Comparison of ENCODE assay signal across 23 cellular contexts in the genomic region with DNA sequence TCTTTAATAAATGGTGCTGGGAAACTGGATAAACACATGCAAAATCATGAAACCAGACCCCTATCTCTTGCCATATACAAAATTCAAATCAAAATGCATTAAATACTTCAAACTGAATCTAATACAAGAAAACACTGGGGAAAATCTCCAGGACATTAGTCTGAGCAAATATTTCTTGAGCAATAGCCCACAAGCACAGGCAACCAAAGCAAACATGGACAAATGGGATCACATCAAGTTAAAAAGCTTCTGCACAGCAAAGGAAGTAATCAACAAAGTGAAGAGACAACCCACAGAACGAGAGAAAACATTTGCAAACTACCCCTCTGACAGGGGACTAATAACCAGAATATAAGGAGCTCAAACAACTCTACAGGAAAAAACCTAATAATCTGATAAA. TPM values are rescaled to one million over a fixed set of nuclear protein-coding genes. Genes with fewer than 3 reads are reported as not detected.
DNase-seq lines count a peak whose midpoint lies in the region; ATAC-seq, FAIRE-seq and TF ChIP-seq lines count a peak whose summit lies in the region.
"Had no signal": no experiment of that assay in that cellular context is flagged by ENCODE, and none has a peak within 500 bp of the region (broad histone marks: within the 10 kb centered on the region; RNA-seq: fewer than 3 reads in every experiment).

No MANE protein-coding gene starts in this region.

- peaks cover 44% of the 10 kb centered on the region for H3K4me1 Mint-ChIP-seq in activated T-cell treated with anti-CD3 and anti-CD28 coated beads, Interleukin-2, amount 50 U/mL, for 72 hours (ENCODE audit: low read depth)
- peaks cover 37 to 63% (median 47%) of the 10 kb centered on the region in 3 donors for H3K4me1 Mint-ChIP-seq in T-cell

- TF ChIP-seq CTCF in HepG2 (CRISPR knock-in tag; IDR thresholded peaks at IDR 0.05) (no peak), transverse colon (IDR thresholded peaks at IDR 0.05) (no peak)

- ATAC-seq in activated T-cell treated with anti-CD3 and anti-CD28 coated beads, Interleukin-2, amount 50 U/mL, for 72 hours (replicated peaks in 1 of 2): no peak
- ATAC-seq in T-cell (replicated peaks in 1 of 4) (no peak), HepG2 (peak; percentile 37; the same call in 1 of the 3 replicates)
- ATAC-seq: Right ventricle myocardium inferior had no signal

- intact Hi-C loops in HepG2 (cut with micrococcal nuclease; ENCODE audit: unreplicated experiment) (loop anchor here (10.0 kb wide), 1 partner anchor 187 kb away; the partner anchor contains the start of genes BTD and HACL1), transverse colon (cut with DNase I; ENCODE audit: low total_unique reads) (no loop called here)

- peaks cover 8 to 24% of the 10 kb centered on the region in 2 donors for H3K36me3 Mint-ChIP-seq in activated T-cell treated with anti-CD3 and anti-CD28 coated beads, Interleukin-2, amount 50 U/mL, for 72 hours (ENCODE audit: insufficient read depth in 2 of 2)
- peaks cover 39% of the 10 kb centered on the region for H3K36me3 Mint-ChIP-seq in T-cell

- DNase-seq in activated T-cell treated with anti-CD3 and anti-CD28 coated beads, Interleukin-2, amount 50 U/mL, for 72 hours: no peak
- DNase-seq in activated T-cell treated with anti-CD3 and anti-CD28 coated beads, Interleukin-2, amount 50 U/mL, for 1 hour: no peak
- DNase-seq in T-cell (no peak), HepG2 (ENCODE audit: low spot score) (peak; percentile 40), transverse colon (no peak), Karpas-422 (no peak)
- no peak for DNase-seq in stimulated activated CD4-positive, alpha-beta T cell treated with anti-CD3 and anti-CD28 coated beads, Interleukin-4, amount 100 ng/mL, for 4 hours
- DNase-seq: activated CD8-positive, alpha-beta memory T cell treated with anti-CD3 and anti-CD28 coated beads, Interleukin-2, amount 50 U/mL, for 4 hours; activated gamma-delta T cell; adrenal gland; colonic mucosa; endodermal cell; esophagus squamous epithelium; NCI-H1105; NCI-H2029 treated with DMSO at 0.1 percent for 48 hours; NCI-H226; NCI-H774; ovary; SW 1271 had no signal

- CTCF ChIA-PET in T-cell (lab: Charles Lee): no interaction called here
- CTCF ChIA-PET in HepG2 (lab: Yijun Ruan, JAX; ENCODE audit: low intra/inter-chr PET ratio, low total read pairs): no interaction called here

- H3K9me3 ChIP-seq in HepG2 (ENCODE audit: low read length): no peaks in the 10 kb centered on the region
- no peaks in the 10 kb centered on the region for H3K9me3 ChIP-seq in transverse colon
- no peaks in the 10 kb centered on the region for H3K9me3 ChIP-seq in Karpas-422 (ENCODE audit: low read length)
- H3K9me3 ChIP-seq: breast epithelium, colonic mucosa, esophagus squamous epithelium, ovary had no signal

- H2AFZ ChIP-seq in HepG2 (ENCODE audit: low read length): no peak overlapping the region
- H2AFZ ChIP-seq in Karpas-422 (ENCODE audit: low read length): no peak overlapping the region

- no peak overlapping the region; the same call in 1 of the 2 replicates for H3K4me2 ChIP-seq in HepG2 (ENCODE audit: low read depth, low read length)
- no peak overlapping the region for H3K4me2 ChIP-seq in Karpas-422 (ENCODE audit: low read depth, low read length, poor library complexity, severe bottlenecking)

- no peak overlapping the region for H3K9ac ChIP-seq in HepG2 (ENCODE audit: insufficient read depth, low read depth, low read length)
- H3K9ac ChIP-seq in Karpas-422 (ENCODE audit: low read length): no peak overlapping the region

- H3K27me3 Mint-ChIP-seq in activated T-cell treated with anti-CD3 and anti-CD28 coated beads, Interleukin-2, amount 50 U/mL, for 72 hours (ENCODE audit: low read depth): no peaks in the 10 kb centered on the region
- H3K27me3 Mint-ChIP-seq in T-cell: no peaks in the 10 kb centered on the region

- TF ChIP-seq POLR2A in HepG2 (IDR thresholded peaks at IDR 0.05; ENCODE audit: insufficient read depth in 1 of 2, low read depth in 2 of 2, low read length in 2 of 2): no peak
- no peak for TF ChIP-seq POLR2A in transverse colon (IDR thresholded peaks at IDR 0.05)

- WGBS in HepG2 (ENCODE audit: low lambda C conversion rate): 10% methylated on average over 1 of the region's 1 CpG
- 60 to 78% methylated on average over 1 of the region's 1 CpG for WGBS in transverse colon (ENCODE audit: low coverage in 1 of 2), 2 donors

- H3K27ac ChIP-seq in HepG2 (ENCODE audit: extremely low read length, insufficient read depth, low read length): no peak overlapping the region
- H3K27ac ChIP-seq in temporal lobe (ENCODE audit: low read depth, low read length): peak overlapping the region; percentile 40
- peak overlapping the region in 1 of 4 donors; percentile 89 for H3K27ac ChIP-seq in transverse colon
- no peak overlapping the region for H3K27ac ChIP-seq in Karpas-422 (ENCODE audit: low read length)
- H3K27ac ChIP-seq: adrenal gland, breast epithelium, colonic mucosa, esophagus squamous epithelium, ovary had no signal

- no peak overlapping the region for H3K4me3 ChIP-seq in HepG2 (replicated peaks in 1 of 3; ENCODE audit: insufficient read depth in 1 of 3, low read depth in 2 of 3, low read length in 3 of 3)
- no peak overlapping the region for H3K4me3 ChIP-seq in transverse colon
- H3K4me3 ChIP-seq in Karpas-422 (ENCODE audit: low read length): no peak overlapping the region
- H3K4me3 ChIP-seq: adrenal gland, breast epithelium, colonic mucosa, esophagus squamous epithelium, ovary had no signal

- no peaks in the 10 kb centered on the region for H3K9me2 ChIP-seq in Karpas-422 (replicated peaks; ENCODE audit: insufficient read depth, low read length)

- H3K4me3 Mint-ChIP-seq in activated T-cell treated with anti-CD3 and anti-CD28 coated beads, Interleukin-2, amount 50 U/mL, for 72 hours: peak overlapping the region in 1 of 2 donors; percentile 54
- peak overlapping the region in 1 of 3 donors; percentile 49 for H3K4me3 Mint-ChIP-seq in T-cell
- H3K4me3 Mint-ChIP-seq: endodermal cell had no signal

- TF ChIP-seq EP300 in HepG2 (IDR thresholded peaks at IDR 0.05; ENCODE audit: low read depth in 2 of 2, low read length in 2 of 2) (no peak; a peak in 1 of 4 replicates), HepG2 (CRISPR knock-in tag; IDR thresholded peaks at IDR 0.05; ENCODE audit: borderline replicate concordance) (no peak), transverse colon (IDR thresholded peaks at IDR 0.05; ENCODE audit: low read depth) (no peak)

- no TSS peak for BruUV-seq in HepG2 (replicated peaks; lab: Mats Ljungman, UMichigan)

- peaks cover 2 to 5% of the 10 kb centered on the region in 2 donors for H3K9me3 Mint-ChIP-seq in activated T-cell treated with anti-CD3 and anti-CD28 coated beads, Interleukin-2, amount 50 U/mL, for 72 hours
- no peaks in the 10 kb centered on the region for H3K9me3 Mint-ChIP-seq in T-cell

- H3K4me1 ChIP-seq in HepG2 (ENCODE audit: insufficient read depth, low read length) (peaks cover 20% of the 10 kb centered on the region), transverse colon (peaks cover 0 to 25% (median 2%) of the 10 kb centered on the region in 4 donors), Karpas-422 (ENCODE audit: low read length) (peaks cover 32% of the 10 kb centered on the region)
- H3K4me1 ChIP-seq: breast epithelium, colonic mucosa had no signal

- H3K27me3 ChIP-seq in HepG2 (ENCODE audit: control insufficient read depth in 1 of 2, insufficient read depth in 2 of 2, low read length in 2 of 2) (no peaks in the 10 kb centered on the region; a peak in 1 of 5 replicates), transverse colon (no peaks in the 10 kb centered on the region), Karpas-422 (ENCODE audit: low read length) (no peaks in the 10 kb centered on the region)
- H3K27me3 ChIP-seq: adrenal gland, breast epithelium, colonic mucosa, esophagus squamous epithelium, ovary had no signal

- POLR2A ChIA-PET in T-cell (lab: Charles Lee) (interaction anchor here in 1 of 2 donors (0.7 kb wide), 1 partner anchor 11 kb away, joined by 3 read pairs; no protein-coding TSS in a partner anchor), HepG2 (lab: Yijun Ruan, JAX) (no interaction called here)

- no peaks in the 10 kb centered on the region for H4K20me1 ChIP-seq in HepG2 (ENCODE audit: insufficient read depth, low read length)
- H4K20me1 ChIP-seq in Karpas-422 (ENCODE audit: insufficient read depth, low read depth, low read length): no peaks in the 10 kb centered on the region

- peak overlapping the region; percentile 51 for H3K27ac Mint-ChIP-seq in activated T-cell treated with anti-CD3 and anti-CD28 coated beads, Interleukin-2, amount 50 U/mL, for 72 hours
- peak overlapping the region; percentile 54 to 59 for H3K27ac Mint-ChIP-seq in T-cell
- H3K27ac Mint-ChIP-seq: endodermal cell had no signal

- H3K36me3 ChIP-seq in HepG2 (replicated peaks in 1 of 2; ENCODE audit: control insufficient read depth in 1 of 2, insufficient read depth in 2 of 2, low read length in 2 of 2) (peaks cover 0 to 6% of the 10 kb centered on the region in 2 experiments; a peak in 1 of 5 replicates), transverse colon (no peaks in the 10 kb centered on the region), Karpas-422 (ENCODE audit: insufficient read depth, low read length) (peaks cover 37% of the 10 kb centered on the region)
- H3K36me3 ChIP-seq: adrenal gland, breast epithelium, colonic mucosa, ovary had no signal

- FAIRE-seq in HepG2 (lab: Jason Lieb, UNC): peak; percentile 70
- FAIRE-seq: HTR-8/SVneo had no signal

- TF ChIP-seq RAD21 in HepG2 (CRISPR knock-in tag; IDR thresholded peaks at IDR 0.05): no peak

- in situ Hi-C loops in HepG2 (cut with HindIII; ENCODE audit: extremely low pct_ligation_motif_present, low pct_unique_long_range_greater_than_20kb): no loop called here
- in situ Hi-C loops in transverse colon (cut with MboI; ENCODE audit: low pct_ligation_motif_present in 1 of 4, low pct_unique_long_range_greater_than_20kb in 1 of 4, low sequenced_read_pairs in 3 of 4): no loop called here

- peaks cover 22% of the 10 kb centered on the region for H3K79me2 ChIP-seq in HepG2 (ENCODE audit: insufficient read depth, low read length)
- peaks cover 97% of the 10 kb centered on the region for H3K79me2 ChIP-seq in Karpas-422 (ENCODE audit: low read length)

RNA-seq across cellular contexts. Expression of gene ANKRD28, which starts 6.3 kb away (rescaled TPM):
- 10 to 100 TPM; 45.3 to 46.1 TPM for total RNA-seq in activated T-cell treated with anti-CD3 and anti-CD28 coated beads, Interleukin-2, amount 50 U/mL, for 72 hours
- total RNA-seq in T-cell (10 to 100 TPM; 30.1 to 67.6 (median 39.0) TPM), HepG2 (2016; rRNA removed; fragmentation: Illumina TruSeq; extraction: Trizol) (28.9 and 40.2 TPM in 2 replicates), temporal lobe (70.1 TPM), transverse colon (10 to 100 TPM; 39.0 to 81.1 (median 49.5) TPM)
- 11.3 and 13.1 TPM in 2 replicates for total RNA-seq in HepG2 (2016; cell fraction: cytosol; rRNA removed; fragmentation: Illumina TruSeq; extraction: Trizol; ENCODE audit: low read depth)
- total RNA-seq in HepG2 (2016; cell fraction: insoluble cytoplasmic fraction; rRNA removed; fragmentation: Illumina TruSeq; extraction: Trizol): 28.4 and 36.2 TPM in 2 replicates
- 11.2 and 14.5 TPM in 2 replicates for total RNA-seq in HepG2 (2016; cell fraction: membrane; rRNA removed; fragmentation: Illumina TruSeq; extraction: Trizol)
- total RNA-seq in HepG2 (2016; cell fraction: nucleus; rRNA removed; fragmentation: Illumina TruSeq; extraction: Trizol): 41.2 and 46.8 TPM in 2 replicates
- 20.7 and 21.0 TPM in 2 replicates for polyA plus RNA-seq in HepG2 (2011; rRNA removed)
- polyA plus RNA-seq in HepG2 (2011; cell fraction: cytosol; rRNA removed): 9.2 and 14.8 TPM in 2 replicates
- polyA plus RNA-seq in HepG2 (2011; cell fraction: nucleus; rRNA removed): 30.1 TPM in 2 replicates
- polyA plus RNA-seq in HepG2 (2012): 18.6 and 18.7 TPM in 2 replicates
- polyA plus RNA-seq in HepG2 (2016; cell fraction: cytosol; fragmentation: Illumina TruSeq; extraction: Trizol; ENCODE audit: low read depth): 0.62 and 0.75 TPM in 2 replicates
- 23.3 and 24.0 TPM in 2 replicates for polyA plus RNA-seq in HepG2 (2016; cell fraction: insoluble cytoplasmic fraction; fragmentation: Illumina TruSeq; extraction: Trizol; ENCODE audit: low read depth)
- polyA plus RNA-seq in HepG2 (2016; cell fraction: membrane; fragmentation: Illumina TruSeq; extraction: Trizol; ENCODE audit: low read depth): 3.1 and 4.0 TPM in 2 replicates
- 32.5 and 40.7 TPM in 2 replicates for polyA plus RNA-seq in HepG2 (2016; cell fraction: nucleus; fragmentation: Illumina TruSeq; extraction: Trizol; ENCODE audit: insufficient read depth, low read depth)
- 40.3 and 73.4 TPM in 2 replicates for polyA minus RNA-seq in HepG2 (2011; rRNA and poly(A)+ RNA removed; ENCODE audit: low replicate concordance)
- 19.9 TPM in 2 replicates for polyA minus RNA-seq in HepG2 (2011; cell fraction: cytosol; rRNA and poly(A)+ RNA removed)
- 106 and 111 TPM in 2 replicates for polyA minus RNA-seq in HepG2 (2011; cell fraction: nucleus; rRNA and poly(A)+ RNA removed)
- 70.3 and 113 TPM in 2 replicates for total RNA-seq in Karpas-422 (2014; rRNA removed; shearing (Covaris generic); ENCODE audit: low replicate concordance)
